In the genomic region with DNA sequence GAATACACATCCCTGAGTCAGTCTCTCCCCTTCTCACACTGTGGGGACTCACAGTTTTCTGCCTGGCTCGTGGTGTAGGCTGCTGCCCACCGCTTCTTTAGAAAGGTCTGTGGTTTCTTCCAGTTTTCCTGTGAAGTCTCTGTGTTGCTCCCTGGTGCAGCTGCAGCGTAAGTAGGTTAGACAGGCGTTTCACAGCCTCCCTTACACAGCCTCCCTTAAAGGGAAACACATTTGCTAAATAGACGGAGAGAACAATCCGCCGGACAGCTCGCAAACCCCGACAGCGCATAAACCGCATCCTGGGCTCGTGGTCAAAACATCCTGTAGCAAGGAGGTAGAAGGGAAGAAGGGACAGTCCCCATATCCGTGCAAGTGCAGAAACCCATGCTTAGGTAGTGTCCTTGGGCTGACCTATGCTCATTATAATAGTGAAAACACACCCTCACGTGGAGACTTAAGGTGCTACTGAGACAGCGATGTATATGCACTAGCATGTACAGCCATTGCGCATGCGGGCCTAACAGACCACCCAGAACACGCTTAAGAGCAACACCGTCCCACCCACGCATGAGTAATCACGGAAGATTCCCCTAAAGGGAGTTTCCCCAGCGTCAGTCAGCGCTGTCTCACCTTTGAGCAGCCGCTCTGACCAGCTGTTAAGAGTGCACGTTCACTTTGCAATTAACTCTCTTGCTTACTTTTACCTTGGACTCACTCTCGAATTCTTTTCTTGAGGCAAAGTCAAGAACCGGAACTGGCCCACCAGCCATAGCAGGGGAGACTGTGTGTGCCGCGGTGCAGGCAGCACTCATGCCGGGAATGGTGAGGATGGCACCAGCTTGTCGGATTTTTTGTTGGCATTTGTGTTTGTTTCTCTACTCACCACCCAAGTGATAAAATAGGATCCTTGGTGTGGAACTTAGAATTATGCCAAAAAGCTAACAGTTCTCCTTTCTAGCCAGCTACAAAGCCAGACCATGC, we compare ENCODE assay signal across 9 cellular contexts. TPM values are rescaled to one million over a fixed set of nuclear protein-coding genes. Genes with fewer than 3 reads are reported as not detected.
DNase-seq lines count a peak whose midpoint lies in the region; ATAC-seq and TF ChIP-seq lines count a peak whose summit lies in the region.
"Had no signal": no experiment of that assay in that cellular context is flagged by ENCODE, and none has a peak within 500 bp of the region (broad histone marks: within the 10 kb centered on the region; RNA-seq: fewer than 3 reads in every experiment).

No MANE protein-coding gene starts in this region.

- no peaks in the 10 kb centered on the region for H3K9me3 ChIP-seq in suprapubic skin

- TF ChIP-seq POLR2A in suprapubic skin (IDR thresholded peaks at IDR 0.05), result no peak

- WGBS in suprapubic skin, result 61% methylated on average over 28 of the region's 31 CpGs

- TF ChIP-seq EP300 in suprapubic skin (IDR thresholded peaks at IDR 0.05), result no peak

- peaks cover 29% of the 10 kb centered on the region for H3K27me3 Mint-ChIP-seq in activated CD4-positive, alpha-beta memory T cell treated with anti-CD3 and anti-CD28 coated beads, Interleukin-2, amount 10 ng/mL, durations not matched to agents 7 days and 5 days

- H3K27ac ChIP-seq in suprapubic skin, result no peak overlapping the region
- H3K27ac ChIP-seq: epithelial cell of prostate had no signal

- H3K4me3 ChIP-seq in suprapubic skin, result peak overlapping the region; percentile 8

- no peaks in the 10 kb centered on the region for H3K36me3 ChIP-seq in suprapubic skin

- peak overlapping the region; percentile 77 for H3K27ac Mint-ChIP-seq in activated CD4-positive, alpha-beta memory T cell treated with anti-CD3 and anti-CD28 coated beads, Interleukin-2, amount 10 ng/mL, durations not matched to agents 7 days and 5 days

- POLR2A ChIA-PET in activated CD4-positive, alpha-beta memory T cell treated with anti-CD3 and anti-CD28 coated beads, Interleukin-2, amount 10 ng/mL, durations not matched to agents 7 days and 5 days (lab: Charles Lee), result interaction anchor here (0.7 to 3.0 kb wide), 6 partner anchors 9 to 99 kb away, joined by 3 to 24 read pairs (median 3); partner anchors contain the start of gene NKG7

- no peak for TF ChIP-seq CTCF in suprapubic skin (IDR thresholded peaks at IDR 0.05)

- CTCF ChIA-PET in activated CD4-positive, alpha-beta memory T cell treated with anti-CD3 and anti-CD28 coated beads, Interleukin-2, amount 10 ng/mL, durations not matched to agents 7 days and 5 days (lab: Charles Lee), result interaction anchor here (0.7 to 7.0 kb wide), 10 partner anchors 20 to 283 kb away, joined by 3 to 57 read pairs (median 4); partner anchors contain the start of gene NKG7

- peaks cover 47% of the 10 kb centered on the region for H3K4me1 Mint-ChIP-seq in activated CD4-positive, alpha-beta memory T cell treated with anti-CD3 and anti-CD28 coated beads, Interleukin-2, amount 10 ng/mL, durations not matched to agents 7 days and 5 days

- H3K36me3 Mint-ChIP-seq in activated CD4-positive, alpha-beta memory T cell treated with anti-CD3 and anti-CD28 coated beads, Interleukin-2, amount 10 ng/mL, durations not matched to agents 7 days and 5 days (ENCODE audit: low read depth), result peaks cover 8% of the 10 kb centered on the region

- peaks cover 7% of the 10 kb centered on the region for H3K4me1 ChIP-seq in suprapubic skin

- ATAC-seq in GM21360 (IDR thresholded peaks at IDR 0.05; ENCODE audit: unreplicated experiment), result peak; percentile 90
- peak; percentile 88 for ATAC-seq in HG03571 (IDR thresholded peaks at IDR 0.05; ENCODE audit: unreplicated experiment)
- peak; percentile 16 for ATAC-seq in left lobe of liver

- DNase-seq in CD1c-positive myeloid dendritic cell (ENCODE audit: extremely low spot score) (peak; percentile 92), left lobe of liver (ENCODE audit: low spot score) (peak; percentile 40), suprapubic skin (ENCODE audit: low spot score in 2 of 2) (no peak), HuH-7 (ENCODE audit: low spot score) (no peak), EL (no peak)
- DNase-seq in activated CD4-positive, alpha-beta memory T cell treated with anti-CD3 and anti-CD28 coated beads, Interleukin-2, amount 10 ng/mL, durations not matched to agents 7 days and 5 days, result peak; percentile 95

- peaks cover 44% of the 10 kb centered on the region for H3K27me3 ChIP-seq in suprapubic skin

- H3K9me3 Mint-ChIP-seq in activated CD4-positive, alpha-beta memory T cell treated with anti-CD3 and anti-CD28 coated beads, Interleukin-2, amount 10 ng/mL, durations not matched to agents 7 days and 5 days, result peaks cover 2% of the 10 kb centered on the region

- peak overlapping the region; percentile 72 for H3K4me3 Mint-ChIP-seq in activated CD4-positive, alpha-beta memory T cell treated with anti-CD3 and anti-CD28 coated beads, Interleukin-2, amount 10 ng/mL, durations not matched to agents 7 days and 5 days

RNA-seq across cellular contexts. Expression of gene SIGLEC8, which starts 16.6 kb away (rescaled TPM):
- total RNA-seq in activated CD4-positive, alpha-beta memory T cell treated with anti-CD3 and anti-CD28 coated beads, Interleukin-2, amount 10 ng/mL, durations not matched to agents 7 days and 5 days, result not detected
- total RNA-seq in left lobe of liver (1.1 TPM), suprapubic skin (1 to 10 TPM in 1 of 4 donors, under 1 TPM in 1, not detected in 2; 0.21 to 1.0 TPM)

RNA-seq across cellular contexts. Expression of gene SIGLEC10, which starts 24.3 kb away (rescaled TPM):
- under 1 TPM; 0.45 to 0.88 TPM for total RNA-seq in activated CD4-positive, alpha-beta memory T cell treated with anti-CD3 and anti-CD28 coated beads, Interleukin-2, amount 10 ng/mL, durations not matched to agents 7 days and 5 days
- 3.2 TPM for total RNA-seq in left lobe of liver
- total RNA-seq in suprapubic skin, result 1 to 10 TPM; 1.2 to 3.5 (median 1.6) TPM

RNA-seq across cellular contexts. Expression of gene CEACAM18, which starts 36.6 kb away (rescaled TPM):
- total RNA-seq in activated CD4-positive, alpha-beta memory T cell treated with anti-CD3 and anti-CD28 coated beads, Interleukin-2, amount 10 ng/mL, durations not matched to agents 7 days and 5 days, result not detected
- total RNA-seq in left lobe of liver (not detected), suprapubic skin (not detected)

RNA-seq across cellular contexts. Expression of gene C19orf84, which starts 51.3 kb away (rescaled TPM):
- total RNA-seq in activated CD4-positive, alpha-beta memory T cell treated with anti-CD3 and anti-CD28 coated beads, Interleukin-2, amount 10 ng/mL, durations not matched to agents 7 days and 5 days, result not detected
- total RNA-seq in left lobe of liver (not detected), suprapubic skin (not detected)

RNA-seq across cellular contexts. Expression of gene LIM2, which starts 53.9 kb away (rescaled TPM):
- not detected for total RNA-seq in activated CD4-positive, alpha-beta memory T cell treated with anti-CD3 and anti-CD28 coated beads, Interleukin-2, amount 10 ng/mL, durations not matched to agents 7 days and 5 days
- not detected for total RNA-seq in left lobe of liver
- total RNA-seq in suprapubic skin, result not detected

Comparison
In these comparisons a context has a peak if more than half of its experiments do, and no peak if none do; other contexts are left out.
1. DNase-seq: peak in CD1c-positive myeloid dendritic cell (single experiment), activated CD4-positive, alpha-beta memory T cell treated with anti-CD3 and anti-CD28 coated beads, Interleukin-2, amount 10 ng/mL, durations not matched to agents 7 days and 5 days (single experiment) and left lobe of liver (single experiment); none in suprapubic skin (0 of 2), HuH-7 (single experiment) and EL (single experiment).
2. ATAC-seq: peak in every context shown above with its lines; median percentile 90 in GM21360; 88 in HG03571; 16 in left lobe of liver.